ENCODE assay signal across 1 cellular context in genomic region chr17:67689534-67690177, GRCh38.
TF ChIP-seq lines count a peak whose summit lies in the region.

No MANE protein-coding gene starts in this region.

TF ChIP-seq in GM12878, 131 proteins besides CTCF, POLR2A, EP300 and RAD21 (continued from another document):
- TF ChIP-seq BCLAF1 (IDR thresholded peaks at IDR 0.05) (no peak), GATAD2B (conservative IDR thresholded peaks at IDR 0.05; ENCODE audit: low read depth) (no peak), ZNF217 (IDR thresholded peaks at IDR 0.05) (no peak), STAT1 (conservative IDR thresholded peaks at IDR 0.05) (no peak), NBN (IDR thresholded peaks at IDR 0.05) (no peak), CUX1 (IDR thresholded peaks at IDR 0.05; ENCODE audit: insufficient replicate concordance, low read depth, low read length) (no peak), HCFC1 (IDR thresholded peaks at IDR 0.05; ENCODE audit: low read length) (no peak), POU2F2 (IDR thresholded peaks at IDR 0.05; ENCODE audit: borderline replicate concordance, low read depth, low read length) (no peak), CREM (IDR thresholded peaks at IDR 0.05; ENCODE audit: low read depth) (no peak), PML (IDR thresholded peaks at IDR 0.05; ENCODE audit: low read length) (no peak; the same call in 1 of the 2 replicates), FOS (IDR thresholded peaks at IDR 0.05; ENCODE audit: borderline replicate concordance, extremely low read depth, insufficient read length) (no peak), CHD2 (IDR thresholded peaks at IDR 0.05; ENCODE audit: borderline replicate concordance, low read depth, low read length) (no peak), SMARCA5 (IDR thresholded peaks at IDR 0.05) (0 out of 2 replicates have a peak, but pooled peaks have one; percentile 41), IKZF1 (conservative IDR thresholded peaks at IDR 0.05) (peak; percentile 22; the same call in 1 of the 2 replicates), ZBTB40 (IDR thresholded peaks at IDR 0.05; ENCODE audit: borderline replicate concordance) (no peak), NR2F1 (conservative IDR thresholded peaks at IDR 0.05) (no peak), CBX5 (IDR thresholded peaks at IDR 0.05; ENCODE audit: low read depth) (no peak), CHD1 (IDR thresholded peaks at IDR 0.05; ENCODE audit: low read depth, low read length) (no peak), ZSCAN29 (IDR thresholded peaks at IDR 0.05) (no peak), POLR2AphosphoS5 (IDR thresholded peaks at IDR 0.05; ENCODE audit: low read length) (no peak), RAD51 (IDR thresholded peaks at IDR 0.05) (no peak), STAT3 (IDR thresholded peaks at IDR 0.05; ENCODE audit: low read depth, low read length) (no peak), HDAC6 (IDR thresholded peaks at IDR 0.05; ENCODE audit: unreplicated experiment) (no peak), MTA3 (IDR thresholded peaks at IDR 0.05; ENCODE audit: borderline replicate concordance, low read length) (no peak), ATF3 (IDR thresholded peaks at IDR 0.05; ENCODE audit: borderline replicate concordance, extremely low read depth, low read depth, low read length) (no peak), MEF2A (IDR thresholded peaks at IDR 0.05; ENCODE audit: insufficient read depth, low read depth, low read length) (0 out of 2 replicates have a peak, but pooled peaks have one; percentile 21), RB1 (IDR thresholded peaks at IDR 0.05; ENCODE audit: borderline replicate concordance) (no peak), SMC3 (IDR thresholded peaks at IDR 0.05; ENCODE audit: borderline replicate concordance, low read length) (peak; percentile 91), LARP7 (IDR thresholded peaks at IDR 0.05) (no peak), IKZF2 (IDR thresholded peaks at IDR 0.05) (peak; percentile 7 to 9; a peak in 1 of 4 replicates), ESRRA (IDR thresholded peaks at IDR 0.05; ENCODE audit: low read length) (no peak), MLLT1 (IDR thresholded peaks at IDR 0.05) (no peak), SKIL (IDR thresholded peaks at IDR 0.05; ENCODE audit: low read depth, poor library complexity, severe bottlenecking) (peak; percentile 47), SMAD1 (IDR thresholded peaks at IDR 0.05; ENCODE audit: low read depth, partially characterized antibody) (no peak), KAT2A (conservative IDR thresholded peaks at IDR 0.05; ENCODE audit: control insufficient read depth, low read depth, low read length) (no peak), DPF2 (IDR thresholded peaks at IDR 0.05) (no peak), ZBED1 (IDR thresholded peaks at IDR 0.05; ENCODE audit: borderline replicate concordance) (no peak), TAF1 (IDR thresholded peaks at IDR 0.05; ENCODE audit: borderline replicate concordance, low read depth, low read length) (no peak), ZZZ3 (IDR thresholded peaks at IDR 0.05; ENCODE audit: control insufficient read depth, insufficient read length, low read depth) (no peak), SIN3A (IDR thresholded peaks at IDR 0.05; ENCODE audit: low read depth, low read length) (no peak)
- TF ChIP-seq, protein P1, sequence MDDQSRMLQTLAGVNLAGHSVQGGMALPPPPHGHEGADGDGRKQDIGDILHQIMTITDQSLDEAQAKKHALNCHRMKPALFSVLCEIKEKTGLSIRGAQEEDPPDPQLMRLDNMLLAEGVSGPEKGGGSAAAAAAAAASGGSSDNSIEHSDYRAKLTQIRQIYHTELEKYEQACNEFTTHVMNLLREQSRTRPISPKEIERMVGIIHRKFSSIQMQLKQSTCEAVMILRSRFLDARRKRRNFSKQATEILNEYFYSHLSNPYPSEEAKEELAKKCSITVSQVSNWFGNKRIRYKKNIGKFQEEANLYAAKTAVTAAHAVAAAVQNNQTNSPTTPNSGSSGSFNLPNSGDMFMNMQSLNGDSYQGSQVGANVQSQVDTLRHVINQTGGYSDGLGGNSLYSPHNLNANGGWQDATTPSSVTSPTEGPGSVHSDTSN (IDR thresholded peaks at IDR 0.05; ENCODE audit: insufficient replicate concordance, low read depth, low read length): no peak
- TF ChIP-seq, protein P2, sequence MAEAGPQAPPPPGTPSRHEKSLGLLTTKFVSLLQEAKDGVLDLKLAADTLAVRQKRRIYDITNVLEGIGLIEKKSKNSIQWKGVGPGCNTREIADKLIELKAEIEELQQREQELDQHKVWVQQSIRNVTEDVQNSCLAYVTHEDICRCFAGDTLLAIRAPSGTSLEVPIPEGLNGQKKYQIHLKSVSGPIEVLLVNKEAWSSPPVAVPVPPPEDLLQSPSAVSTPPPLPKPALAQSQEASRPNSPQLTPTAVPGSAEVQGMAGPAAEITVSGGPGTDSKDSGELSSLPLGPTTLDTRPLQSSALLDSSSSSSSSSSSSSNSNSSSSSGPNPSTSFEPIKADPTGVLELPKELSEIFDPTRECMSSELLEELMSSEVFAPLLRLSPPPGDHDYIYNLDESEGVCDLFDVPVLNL (IDR thresholded peaks at IDR 0.05; ENCODE audit: low read depth, low read length): no peak
- TF ChIP-seq, protein P3, sequence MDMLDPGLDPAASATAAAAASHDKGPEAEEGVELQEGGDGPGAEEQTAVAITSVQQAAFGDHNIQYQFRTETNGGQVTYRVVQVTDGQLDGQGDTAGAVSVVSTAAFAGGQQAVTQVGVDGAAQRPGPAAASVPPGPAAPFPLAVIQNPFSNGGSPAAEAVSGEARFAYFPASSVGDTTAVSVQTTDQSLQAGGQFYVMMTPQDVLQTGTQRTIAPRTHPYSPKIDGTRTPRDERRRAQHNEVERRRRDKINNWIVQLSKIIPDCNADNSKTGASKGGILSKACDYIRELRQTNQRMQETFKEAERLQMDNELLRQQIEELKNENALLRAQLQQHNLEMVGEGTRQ (IDR thresholded peaks at IDR 0.05; ENCODE audit: borderline replicate concordance, low read depth, low read length): no peak
